21 cellular contexts compared by ENCODE assay signal in genomic region chr12:4806439-4807115, GRCh38.
DNase-seq lines count a peak whose midpoint lies in the region; ATAC-seq and TF ChIP-seq lines count a peak whose summit lies in the region.
"Had no signal": no experiment of that assay in that cellular context is flagged by ENCODE, and none has a peak within 500 bp of the region (broad histone marks: within the 10 kb centered on the region; RNA-seq: fewer than 3 reads in every experiment).

No MANE protein-coding gene starts in this region.

- H3K27ac ChIP-seq in CD4-positive, alpha-beta T cell (ENCODE audit: low read depth, low read length): no peak overlapping the region
- H3K27ac ChIP-seq in brain microvascular endothelial cell: no peak overlapping the region
- H3K27ac ChIP-seq: gastroesophageal sphincter, psoas muscle, SJSA1, suprapubic skin had no signal

- no peak for TF ChIP-seq CTCF in CD4-positive, alpha-beta T cell (IDR thresholded peaks at IDR 0.05)
- no peak for TF ChIP-seq CTCF in activated CD8-positive, alpha-beta T cell treated with anti-CD3 and anti-CD28 coated beads for 36 hours (IDR thresholded peaks at IDR 0.05)
- TF ChIP-seq CTCF in epithelial cell of esophagus (IDR thresholded peaks at IDR 0.05; ENCODE audit: insufficient read depth, low read depth, low read length, missing control alignments) (no peak), brain microvascular endothelial cell (IDR thresholded peaks at IDR 0.05; ENCODE audit: low read depth, low read length, missing control alignments) (no peak)

- peak; percentile 55 for DNase-seq in activated CD4-positive, alpha-beta memory T cell treated with anti-CD3 and anti-CD28 coated beads for 36 hours
- no peak for DNase-seq in activated CD4-positive, alpha-beta memory T cell treated with anti-CD3 and anti-CD28 coated beads, Interleukin-2, amount 10 ng/mL, durations not matched to agents 7 days and 5 days
- DNase-seq in CD4-positive, alpha-beta T cell: no peak
- no peak for DNase-seq in activated CD8-positive, alpha-beta T cell treated with anti-CD3 and anti-CD28 coated beads for 36 hours
- DNase-seq in epithelial cell of esophagus (ENCODE audit: low read depth): peak; percentile 1
- DNase-seq in stimulated activated CD4-positive, alpha-beta T cell treated with anti-CD3 and anti-CD28 coated beads, Interleukin-4, amount 100 ng/mL, for 1 hour: no peak
- DNase-seq in brain microvascular endothelial cell: no peak
- DNase-seq: activated effector memory CD4-positive, alpha-beta T cell treated with Interleukin-2 at 50 U/mL for 16 hours; EL; hippocampal formation; immature natural killer cell; NCI-H1048; NCI-H1694 treated with DMSO at 0.1 percent for 48 hours; NCI-H2171; NCI-H526; psoas muscle had no signal

- no peaks in the 10 kb centered on the region for H3K9me3 Mint-ChIP-seq in activated CD4-positive, alpha-beta memory T cell treated with anti-CD3 and anti-CD28 coated beads for 36 hours
- H3K9me3 Mint-ChIP-seq in activated CD4-positive, alpha-beta memory T cell treated with anti-CD3 and anti-CD28 coated beads, Interleukin-2, amount 10 ng/mL, durations not matched to agents 7 days and 5 days: no peaks in the 10 kb centered on the region
- H3K9me3 Mint-ChIP-seq in CD4-positive, alpha-beta T cell: no peaks in the 10 kb centered on the region
- no peaks in the 10 kb centered on the region for H3K9me3 Mint-ChIP-seq in activated CD8-positive, alpha-beta T cell treated with anti-CD3 and anti-CD28 coated beads for 36 hours
- H3K9me3 Mint-ChIP-seq: immature natural killer cell had no signal

- peaks cover 39% of the 10 kb centered on the region for H3K4me1 Mint-ChIP-seq in activated CD4-positive, alpha-beta memory T cell treated with anti-CD3 and anti-CD28 coated beads for 36 hours (ENCODE audit: low read depth)
- H3K4me1 Mint-ChIP-seq in activated CD4-positive, alpha-beta memory T cell treated with anti-CD3 and anti-CD28 coated beads, Interleukin-2, amount 10 ng/mL, durations not matched to agents 7 days and 5 days: peaks cover 43% of the 10 kb centered on the region
- peaks cover 37% of the 10 kb centered on the region for H3K4me1 Mint-ChIP-seq in CD4-positive, alpha-beta T cell (ENCODE audit: low read depth)
- H3K4me1 Mint-ChIP-seq in activated CD8-positive, alpha-beta T cell treated with anti-CD3 and anti-CD28 coated beads for 36 hours (ENCODE audit: low read depth): peaks cover 28% of the 10 kb centered on the region

- H3K36me3 Mint-ChIP-seq in activated CD4-positive, alpha-beta memory T cell treated with anti-CD3 and anti-CD28 coated beads for 36 hours: no peaks in the 10 kb centered on the region
- peaks cover 26% of the 10 kb centered on the region for H3K36me3 Mint-ChIP-seq in activated CD4-positive, alpha-beta memory T cell treated with anti-CD3 and anti-CD28 coated beads, Interleukin-2, amount 10 ng/mL, durations not matched to agents 7 days and 5 days (ENCODE audit: low read depth)
- no peaks in the 10 kb centered on the region for H3K36me3 Mint-ChIP-seq in CD4-positive, alpha-beta T cell (ENCODE audit: low read depth)
- no peaks in the 10 kb centered on the region for H3K36me3 Mint-ChIP-seq in activated CD8-positive, alpha-beta T cell treated with anti-CD3 and anti-CD28 coated beads for 36 hours (ENCODE audit: low read depth)

- H3K27ac Mint-ChIP-seq in activated CD4-positive, alpha-beta memory T cell treated with anti-CD3 and anti-CD28 coated beads for 36 hours: peak overlapping the region; percentile 33
- H3K27ac Mint-ChIP-seq in activated CD4-positive, alpha-beta memory T cell treated with anti-CD3 and anti-CD28 coated beads, Interleukin-2, amount 10 ng/mL, durations not matched to agents 7 days and 5 days: no peak overlapping the region
- peak overlapping the region; percentile 4 for H3K27ac Mint-ChIP-seq in CD4-positive, alpha-beta T cell
- H3K27ac Mint-ChIP-seq in activated CD8-positive, alpha-beta T cell treated with anti-CD3 and anti-CD28 coated beads for 36 hours: no peak overlapping the region
- H3K27ac Mint-ChIP-seq: immature natural killer cell had no signal

- H3K27me3 Mint-ChIP-seq in activated CD4-positive, alpha-beta memory T cell treated with anti-CD3 and anti-CD28 coated beads for 36 hours: peaks cover 24% of the 10 kb centered on the region
- H3K27me3 Mint-ChIP-seq in activated CD4-positive, alpha-beta memory T cell treated with anti-CD3 and anti-CD28 coated beads, Interleukin-2, amount 10 ng/mL, durations not matched to agents 7 days and 5 days: peaks cover 19% of the 10 kb centered on the region
- H3K27me3 Mint-ChIP-seq in CD4-positive, alpha-beta T cell: peaks cover 48% of the 10 kb centered on the region
- peaks cover 36% of the 10 kb centered on the region for H3K27me3 Mint-ChIP-seq in activated CD8-positive, alpha-beta T cell treated with anti-CD3 and anti-CD28 coated beads for 36 hours

- intact Hi-C loops in activated CD4-positive, alpha-beta memory T cell treated with anti-CD3 and anti-CD28 coated beads for 36 hours (cut with micrococcal nuclease): loop anchor here (1.0 to 5.0 kb wide), 2 partner anchors 19 to 299 kb away; no protein-coding TSS in a partner anchor
- intact Hi-C loops in CD4-positive, alpha-beta T cell (cut with DNase I, micrococcal nuclease): no loop called here
- intact Hi-C loops in activated CD8-positive, alpha-beta T cell treated with anti-CD3 and anti-CD28 coated beads for 36 hours (cut with micrococcal nuclease): no loop called here

- H3K4me3 Mint-ChIP-seq in activated CD4-positive, alpha-beta memory T cell treated with anti-CD3 and anti-CD28 coated beads for 36 hours: no peak overlapping the region
- H3K4me3 Mint-ChIP-seq in activated CD4-positive, alpha-beta memory T cell treated with anti-CD3 and anti-CD28 coated beads, Interleukin-2, amount 10 ng/mL, durations not matched to agents 7 days and 5 days: no peak overlapping the region
- H3K4me3 Mint-ChIP-seq in CD4-positive, alpha-beta T cell: peak overlapping the region; percentile 5
- H3K4me3 Mint-ChIP-seq in activated CD8-positive, alpha-beta T cell treated with anti-CD3 and anti-CD28 coated beads for 36 hours: no peak overlapping the region
- H3K4me3 Mint-ChIP-seq: immature natural killer cell had no signal

- CTCF ChIA-PET in activated CD4-positive, alpha-beta memory T cell treated with anti-CD3 and anti-CD28 coated beads for 36 hours (lab: Charles Lee): interaction anchor here (0.6 to 2.5 kb wide), 4 partner anchors 23 to 50 kb away, joined by 3 to 9 read pairs (median 4); no protein-coding TSS in a partner anchor
- CTCF ChIA-PET in activated CD4-positive, alpha-beta memory T cell treated with anti-CD3 and anti-CD28 coated beads, Interleukin-2, amount 10 ng/mL, durations not matched to agents 7 days and 5 days (lab: Charles Lee): interaction anchor here (6.7 kb wide), 1 partner anchor 49 kb away, joined by 32 read pairs; no protein-coding TSS in a partner anchor
- CTCF ChIA-PET in CD4-positive, alpha-beta T cell (lab: Charles Lee): interaction anchor here (1.1 kb wide), 1 partner anchor 49 kb away, joined by 3 read pairs; no protein-coding TSS in a partner anchor
- CTCF ChIA-PET in activated CD8-positive, alpha-beta T cell treated with anti-CD3 and anti-CD28 coated beads for 36 hours (lab: Charles Lee): interaction anchor here (0.7 to 2.1 kb wide), 2 partner anchors 22 to 51 kb away, joined by 3 to 6 read pairs; no protein-coding TSS in a partner anchor

- POLR2A ChIA-PET in activated CD4-positive, alpha-beta memory T cell treated with anti-CD3 and anti-CD28 coated beads for 36 hours (lab: Charles Lee): no interaction called here
- POLR2A ChIA-PET in activated CD4-positive, alpha-beta memory T cell treated with anti-CD3 and anti-CD28 coated beads, Interleukin-2, amount 10 ng/mL, durations not matched to agents 7 days and 5 days (lab: Charles Lee): interaction anchor here (0.6 to 4.8 kb wide), 3 partner anchors 10 to 28 kb away, joined by 3 to 52 read pairs (median 3); no protein-coding TSS in a partner anchor
- POLR2A ChIA-PET in CD4-positive, alpha-beta T cell (lab: Charles Lee): no interaction called here
- POLR2A ChIA-PET in activated CD8-positive, alpha-beta T cell treated with anti-CD3 and anti-CD28 coated beads for 36 hours (lab: Charles Lee): no interaction called here

- peak; percentile 18 for ATAC-seq in CD4-positive, alpha-beta T cell (ENCODE audit: poor library complexity)
- ATAC-seq in activated CD8-positive, alpha-beta T cell treated with anti-CD3 and anti-CD28 coated beads for 36 hours: peak; percentile 18
- no peak for ATAC-seq in HG03045 (IDR thresholded peaks at IDR 0.05; ENCODE audit: unreplicated experiment)
- ATAC-seq: gastroesophageal sphincter, left lobe of liver, psoas muscle had no signal

- no peaks in the 10 kb centered on the region for H3K36me3 ChIP-seq in brain microvascular endothelial cell (replicated peaks)
- H3K36me3 ChIP-seq: gastroesophageal sphincter, SJSA1, suprapubic skin had no signal

- in situ Hi-C loops in brain microvascular endothelial cell (cut with HindIII; ENCODE audit: low pct_ligation_motif_present, low sequenced_read_pairs): no loop called here

- H3K27me3 ChIP-seq in CD4-positive, alpha-beta T cell (ENCODE audit: control insufficient read depth, insufficient read depth, low read length): peaks cover 9% of the 10 kb centered on the region
- H3K27me3 ChIP-seq in brain microvascular endothelial cell (replicated peaks): peaks cover 17% of the 10 kb centered on the region

- no peaks in the 10 kb centered on the region for H3K9me3 ChIP-seq in CD4-positive, alpha-beta T cell (ENCODE audit: control insufficient read depth, low read length)
- H3K9me3 ChIP-seq: gastroesophageal sphincter, psoas muscle, SJSA1, suprapubic skin had no signal

- H3K4me3 ChIP-seq in epithelial cell of esophagus (ENCODE audit: low read length) (no peak overlapping the region), brain microvascular endothelial cell (ENCODE audit: low read depth, low read length) (no peak overlapping the region)
- H3K4me3 ChIP-seq: gastroesophageal sphincter, psoas muscle, SJSA1, suprapubic skin had no signal

Comparison
In these comparisons a context has a peak if more than half of its experiments do, and no peak if none do; other contexts are left out.
1. DNase-seq: peak in activated CD4-positive, alpha-beta memory T cell treated with anti-CD3 and anti-CD28 coated beads for 36 hours (single experiment) and epithelial cell of esophagus (single experiment); none in activated CD4-positive, alpha-beta memory T cell treated with anti-CD3 and anti-CD28 coated beads, Interleukin-2, amount 10 ng/mL, durations not matched to agents 7 days and 5 days (single experiment), CD4-positive, alpha-beta T cell (0 of 10), activated CD8-positive, alpha-beta T cell treated with anti-CD3 and anti-CD28 coated beads for 36 hours (single experiment), stimulated activated CD4-positive, alpha-beta T cell treated with anti-CD3 and anti-CD28 coated beads, Interleukin-4, amount 100 ng/mL, for 1 hour (single experiment) and brain microvascular endothelial cell (single experiment).
2. H3K27ac Mint-ChIP-seq: peak in activated CD4-positive, alpha-beta memory T cell treated with anti-CD3 and anti-CD28 coated beads for 36 hours (single experiment) and CD4-positive, alpha-beta T cell (single experiment); none in activated CD4-positive, alpha-beta memory T cell treated with anti-CD3 and anti-CD28 coated beads, Interleukin-2, amount 10 ng/mL, durations not matched to agents 7 days and 5 days (single experiment) and activated CD8-positive, alpha-beta T cell treated with anti-CD3 and anti-CD28 coated beads for 36 hours (single experiment).